Comparison of ENCODE assay signal across 5 cellular contexts in genomic region chr5:24472518-24472917, GRCh38.
"Had no signal": no experiment of that assay in that cellular context is flagged by ENCODE, and none has a peak within 500 bp of the region (broad histone marks: within the 10 kb centered on the region; RNA-seq: fewer than 3 reads in every experiment).

No MANE protein-coding gene starts in this region.

- H3K4me3 ChIP-seq: GM23338, K562 had no signal

- H3K4me3 Mint-ChIP-seq: GM23338, H9 had no signal

- H2AFZ ChIP-seq: GM23338 had no signal

- ATAC-seq: GM23338, K562 had no signal

- H3K27ac Mint-ChIP-seq: GM23338, H9 had no signal

- DNase-seq: H9, HCEC 1CT, IMR-90 had no signal

- H3K4me2 ChIP-seq: GM23338 had no signal
